8 cellular contexts compared by ENCODE assay signal in genomic region chr15:44735482-44736260, GRCh38. TPM values are rescaled to one million over a fixed set of nuclear protein-coding genes. Genes with fewer than 3 reads are reported as not detected.
DNase-seq lines count a peak whose midpoint lies in the region; ATAC-seq, FAIRE-seq and TF ChIP-seq lines count a peak whose summit lies in the region.

No MANE protein-coding gene starts in this region.

- no peak overlapping the region for H2BK12ac ChIP-seq in H1 (ENCODE audit: low read depth, low read length)

- no peak overlapping the region for H3K18ac ChIP-seq in H1 (ENCODE audit: extremely low read depth, low read length)

- H4K91ac ChIP-seq in H1 (replicated peaks; ENCODE audit: insufficient read length, low read length) = no peak overlapping the region

- TF ChIP-seq RAD21 in H1 (IDR thresholded peaks at IDR 0.05 in 1 of 2, conservative IDR thresholded peaks at IDR 0.05 in 1 of 2; ENCODE audit: low read depth in 2 of 2, low read length in 2 of 2) = no peak

- no peaks in the 10 kb centered on the region for H3K36me3 ChIP-seq in H1 (ENCODE audit: control insufficient read depth in 2 of 4, insufficient read depth in 4 of 4, low read length in 3 of 4)

- H2BK20ac ChIP-seq in H1 (ENCODE audit: low read length) = no peak overlapping the region

- TF ChIP-seq POLR2A in H1 (IDR thresholded peaks at IDR 0.05; ENCODE audit: control extremely low read depth in 1 of 2, low read depth in 2 of 2, low read length in 2 of 2) = no peak

- H3K27ac ChIP-seq in H1 (ENCODE audit: low read depth, low read length) (no peak overlapping the region), skin epidermis (peak overlapping the region in 19 of 21 experiments; percentile 7 to 91 (median 64))

- H4K5ac ChIP-seq in H1 (ENCODE audit: insufficient read length, low read depth, low read length) = no peak overlapping the region

- POLR2A ChIA-PET in H1 (lab: Charles Lee; ENCODE audit: partially characterized antibody) = interaction anchor here (0.6 to 3.1 kb wide), 3 partner anchors 9 to 24 kb away, joined by 3 to 17 read pairs (median 4); partner anchors contain the start of genes B2M and PATL2

- DNase-seq in OCI-M2 (lab: John Stamatoyannopoulos, UW; ENCODE audit: unreplicated experiment) (peak; percentile 85), H1 (ENCODE audit: low read depth in 1 of 2, low spot score in 2 of 2) (no peak), NCI-H1092 treated with DMSO at 0.1 percent for 48 hours (lab: John Stamatoyannopoulos, UW) (no peak), HTR-8/SVneo (ENCODE audit: insufficient read length, low spot score) (no peak), SW 1271 (lab: John Stamatoyannopoulos, UW) (no peak), NCI-H187 treated with DMSO at 0.1 percent for 48 hours (lab: John Stamatoyannopoulos, UW) (no peak)

- H3K14ac ChIP-seq in H1 (ENCODE audit: insufficient read length) = no peak overlapping the region

- H3K56ac ChIP-seq in H1 (replicated peaks; ENCODE audit: insufficient read length, low read depth, low read length) = no peak overlapping the region

- no peak overlapping the region for H2BK120ac ChIP-seq in H1 (replicated peaks; ENCODE audit: low read depth, low read length)

- no peak overlapping the region for H3K4me3 ChIP-seq in H1 (ENCODE audit: extremely low read depth in 1 of 4, insufficient read depth in 2 of 4, low read depth in 3 of 4, low read length in 4 of 4)
- peak overlapping the region in 1 of 7 experiments; percentile 18 for H3K4me3 ChIP-seq in skin epidermis

- WGBS in H1 (ENCODE audit: extremely low coverage in 1 of 2, insufficient coverage in 1 of 2, insufficient read length in 1 of 2, insufficient replicate concordance in 2 of 2, low coverage in 1 of 2, low lambda C conversion rate in 2 of 2, missing lambda C conversion rate in 1 of 2), 2 experiments = 84 to 100% methylated on average over 1 to 8 of the region's 8 CpGs

- no peak overlapping the region for H4K8ac ChIP-seq in H1 (ENCODE audit: extremely low read depth, insufficient read depth, low read length)

- no peak overlapping the region for H3K9ac ChIP-seq in H1 (replicated peaks in 1 of 4; ENCODE audit: extremely low read depth in 1 of 4, low read depth in 3 of 4, low read length in 3 of 4)

- no peak overlapping the region for H3K4me2 ChIP-seq in H1 (ENCODE audit: insufficient read depth in 1 of 2, low read depth in 2 of 2, low read length in 2 of 2)

- FAIRE-seq in H1 (lab: Jason Lieb, UNC) = no peak
- no peak for FAIRE-seq in HTR-8/SVneo (lab: Jason Lieb, UNC)

- no peak for TF ChIP-seq CTCF in H1 (IDR thresholded peaks at IDR 0.05; ENCODE audit: control extremely low read depth in 1 of 3, insufficient read depth in 1 of 3, low read depth in 1 of 3, low read length in 3 of 3)

- TF ChIP-seq EP300 in H1 (IDR thresholded peaks at IDR 0.05; ENCODE audit: borderline replicate concordance in 1 of 2, low read depth in 2 of 2, low read length in 2 of 2) = no peak

- H3K4me1 ChIP-seq in H1 (replicated peaks in 1 of 4; ENCODE audit: control insufficient read depth in 3 of 4, insufficient read depth in 4 of 4, low read length in 3 of 4) = no peaks in the 10 kb centered on the region

- H2AK5ac ChIP-seq in H1 (ENCODE audit: low read depth, low read length) = no peak overlapping the region

- no peaks in the 10 kb centered on the region for H3K27me3 ChIP-seq in H1 (replicated peaks in 1 of 4; ENCODE audit: control insufficient read depth in 3 of 4, extremely low read depth in 1 of 4, insufficient read depth in 3 of 4, low read length in 3 of 4)

- H4K20me1 ChIP-seq in H1 (replicated peaks in 1 of 2; ENCODE audit: control insufficient read depth in 1 of 2, insufficient read depth in 2 of 2, low read length in 2 of 2) = no peaks in the 10 kb centered on the region

- no peaks in the 10 kb centered on the region for H3K23me2 ChIP-seq in H1 (ENCODE audit: low read depth, low read length)

- no peak overlapping the region for H3K4ac ChIP-seq in H1 (replicated peaks; ENCODE audit: insufficient read length, low read depth, low read length)

- peak overlapping the region; percentile 70 for H2AFZ ChIP-seq in H1 (ENCODE audit: low read length)

- no peaks in the 10 kb centered on the region for H3K79me2 ChIP-seq in H1 (ENCODE audit: control insufficient read depth in 1 of 2, insufficient read depth in 2 of 2, low read length in 2 of 2)

- H3K79me1 ChIP-seq in H1 (ENCODE audit: low read depth, low read length) = no peaks in the 10 kb centered on the region

- CTCF ChIA-PET in H1 (lab: Charles Lee; ENCODE audit: partially characterized antibody) = interaction anchor here (0.6 to 5.0 kb wide), 17 partner anchors 9 to 158 kb away, joined by 3 to 87 read pairs (median 4); partner anchors contain the start of genes B2M, PATL2 and SPG11

- no peak overlapping the region for H3K23ac ChIP-seq in H1 (ENCODE audit: insufficient read length)

- ATAC-seq in GM21737 (IDR thresholded peaks at IDR 0.05; ENCODE audit: unreplicated experiment) = peak; percentile 35

- no peak overlapping the region for H2BK5ac ChIP-seq in H1 (ENCODE audit: low read depth, low read length)

- peaks cover 0 to 6% of the 10 kb centered on the region in 2 experiments; a peak in 1 of 4 replicates for H3K9me3 ChIP-seq in H1 (ENCODE audit: insufficient read depth in 2 of 2, low read depth in 1 of 2, low read length in 1 of 2)

- H2BK15ac ChIP-seq in H1 (ENCODE audit: low read length) = no peak overlapping the region

TF ChIP-seq in H1, 55 proteins besides CTCF, POLR2A, EP300 and RAD21:
- TF ChIP-seq, protein P1, sequence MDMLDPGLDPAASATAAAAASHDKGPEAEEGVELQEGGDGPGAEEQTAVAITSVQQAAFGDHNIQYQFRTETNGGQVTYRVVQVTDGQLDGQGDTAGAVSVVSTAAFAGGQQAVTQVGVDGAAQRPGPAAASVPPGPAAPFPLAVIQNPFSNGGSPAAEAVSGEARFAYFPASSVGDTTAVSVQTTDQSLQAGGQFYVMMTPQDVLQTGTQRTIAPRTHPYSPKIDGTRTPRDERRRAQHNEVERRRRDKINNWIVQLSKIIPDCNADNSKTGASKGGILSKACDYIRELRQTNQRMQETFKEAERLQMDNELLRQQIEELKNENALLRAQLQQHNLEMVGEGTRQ (IDR thresholded peaks at IDR 0.05; ENCODE audit: low read length) = no peak
TF ChIP-seq in H1: peak in this region for 0.

RNA-seq across cellular contexts. Expression of gene TRIM69, which starts 0.7 kb away (rescaled TPM):
- 6.2 and 6.4 TPM in 2 replicates for total RNA-seq in H1 (2021; fragmentation: NEBNext Ultra II Directional; extraction: Animal tissue kit (Norgen Biotek cat#: 25700))
- 2.9 and 4.3 TPM in 2 replicates for polyA plus RNA-seq in H1 (2011; rRNA removed)
- polyA plus RNA-seq in H1 (2011; cell fraction: cytosol; rRNA removed) = 4.4 TPM
- 3.1 TPM for polyA plus RNA-seq in H1 (2011; cell fraction: nucleus; rRNA removed)
- polyA plus RNA-seq in H1 (2012, experiment 1 of 2) = 5.6 to 9.8 TPM (median 7.9 TPM) in 4 replicates
- polyA plus RNA-seq in H1 (2012, experiment 2 of 2) = 4.7 TPM
- polyA plus RNA-seq in H1 (2013, experiment 1 of 2) = 3.6 TPM
- 4.0 TPM for polyA plus RNA-seq in H1 (2013, experiment 2 of 2)
- polyA minus RNA-seq in H1 (2011; rRNA and poly(A)+ RNA removed) = 4.4 and 5.0 TPM in 2 replicates
- polyA minus RNA-seq in H1 (2011; cell fraction: cytosol; rRNA and poly(A)+ RNA removed) = 2.9 TPM
- polyA minus RNA-seq in H1 (2011; cell fraction: nucleus; rRNA and poly(A)+ RNA removed) = 4.8 TPM

RNA-seq across cellular contexts. Expression of gene B2M, which starts 24.4 kb away (rescaled TPM):
- 71.2 and 78.9 TPM in 2 replicates for total RNA-seq in H1 (2021; fragmentation: NEBNext Ultra II Directional; extraction: Animal tissue kit (Norgen Biotek cat#: 25700))
- 380 and 907 TPM in 2 replicates for polyA plus RNA-seq in H1 (2011; rRNA removed)
- 423 TPM for polyA plus RNA-seq in H1 (2011; cell fraction: cytosol; rRNA removed)
- 24.2 TPM for polyA plus RNA-seq in H1 (2011; cell fraction: nucleus; rRNA removed)
- polyA plus RNA-seq in H1 (2012, experiment 1 of 2) = 141 to 188 TPM (median 152 TPM) in 4 replicates
- 85.5 TPM for polyA plus RNA-seq in H1 (2012, experiment 2 of 2)
- 100 TPM for polyA plus RNA-seq in H1 (2013, experiment 1 of 2)
- polyA plus RNA-seq in H1 (2013, experiment 2 of 2) = 143 TPM
- polyA minus RNA-seq in H1 (2011; rRNA and poly(A)+ RNA removed) = 62.5 and 99.2 TPM in 2 replicates
- 112 TPM for polyA minus RNA-seq in H1 (2011; cell fraction: cytosol; rRNA and poly(A)+ RNA removed)
- 132 TPM for polyA minus RNA-seq in H1 (2011; cell fraction: nucleus; rRNA and poly(A)+ RNA removed)

RNA-seq across cellular contexts. Expression of gene PATL2, which starts 24.5 kb away (rescaled TPM):
- 0.48 and 0.65 TPM in 2 replicates for total RNA-seq in H1 (2021; fragmentation: NEBNext Ultra II Directional; extraction: Animal tissue kit (Norgen Biotek cat#: 25700))
- 1.0 and 1.3 TPM in 2 replicates for polyA plus RNA-seq in H1 (2011; rRNA removed)
- polyA plus RNA-seq in H1 (2011; cell fraction: cytosol; rRNA removed) = 0.78 TPM
- 4.2 TPM for polyA plus RNA-seq in H1 (2011; cell fraction: nucleus; rRNA removed)
- 0.48 to 1.1 TPM (median 0.88 TPM) in 4 replicates for polyA plus RNA-seq in H1 (2012, experiment 1 of 2)
- not detected for polyA plus RNA-seq in H1 (2012, experiment 2 of 2)
- 0.49 TPM for polyA plus RNA-seq in H1 (2013, experiment 1 of 2)
- 0.28 TPM for polyA plus RNA-seq in H1 (2013, experiment 2 of 2)
- polyA minus RNA-seq in H1 (2011; rRNA and poly(A)+ RNA removed) = 1.6 and 1.7 TPM in 2 replicates
- polyA minus RNA-seq in H1 (2011; cell fraction: cytosol; rRNA and poly(A)+ RNA removed) = 0.51 TPM
- 2.9 TPM for polyA minus RNA-seq in H1 (2011; cell fraction: nucleus; rRNA and poly(A)+ RNA removed)
